In the genomic region with DNA sequence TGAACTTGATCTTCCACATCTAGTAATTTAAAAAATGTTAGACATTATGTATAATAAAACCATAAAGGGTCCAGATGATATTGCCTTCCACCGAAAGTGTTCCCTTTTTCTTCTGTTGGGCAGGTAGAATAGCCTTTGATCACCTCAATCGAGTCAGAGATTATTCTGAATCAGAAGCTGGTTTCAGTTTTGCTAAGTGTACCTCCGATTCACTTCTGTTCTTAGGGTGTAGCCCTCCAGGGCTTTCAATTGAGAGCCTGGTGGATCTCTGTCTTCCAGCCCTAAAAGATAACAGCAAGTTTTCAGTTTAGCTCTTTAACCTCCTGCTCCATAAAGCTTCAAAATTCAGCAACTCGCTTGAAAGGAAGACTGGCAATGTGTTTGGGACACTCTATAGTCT, we compare ENCODE assay signal across 1 cellular context.
TF ChIP-seq lines count a peak whose summit lies in the region.

No MANE protein-coding gene starts in this region.

TF ChIP-seq in K562, 482 proteins besides CTCF, POLR2A, EP300 and RAD21 (continued from another document):
- TF ChIP-seq, protein P1, sequence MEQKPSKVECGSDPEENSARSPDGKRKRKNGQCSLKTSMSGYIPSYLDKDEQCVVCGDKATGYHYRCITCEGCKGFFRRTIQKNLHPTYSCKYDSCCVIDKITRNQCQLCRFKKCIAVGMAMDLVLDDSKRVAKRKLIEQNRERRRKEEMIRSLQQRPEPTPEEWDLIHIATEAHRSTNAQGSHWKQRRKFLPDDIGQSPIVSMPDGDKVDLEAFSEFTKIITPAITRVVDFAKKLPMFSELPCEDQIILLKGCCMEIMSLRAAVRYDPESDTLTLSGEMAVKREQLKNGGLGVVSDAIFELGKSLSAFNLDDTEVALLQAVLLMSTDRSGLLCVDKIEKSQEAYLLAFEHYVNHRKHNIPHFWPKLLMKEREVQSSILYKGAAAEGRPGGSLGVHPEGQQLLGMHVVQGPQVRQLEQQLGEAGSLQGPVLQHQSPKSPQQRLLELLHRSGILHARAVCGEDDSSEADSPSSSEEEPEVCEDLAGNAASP (IDR thresholded peaks at IDR 0.05), result no peak
- TF ChIP-seq, protein P2, sequence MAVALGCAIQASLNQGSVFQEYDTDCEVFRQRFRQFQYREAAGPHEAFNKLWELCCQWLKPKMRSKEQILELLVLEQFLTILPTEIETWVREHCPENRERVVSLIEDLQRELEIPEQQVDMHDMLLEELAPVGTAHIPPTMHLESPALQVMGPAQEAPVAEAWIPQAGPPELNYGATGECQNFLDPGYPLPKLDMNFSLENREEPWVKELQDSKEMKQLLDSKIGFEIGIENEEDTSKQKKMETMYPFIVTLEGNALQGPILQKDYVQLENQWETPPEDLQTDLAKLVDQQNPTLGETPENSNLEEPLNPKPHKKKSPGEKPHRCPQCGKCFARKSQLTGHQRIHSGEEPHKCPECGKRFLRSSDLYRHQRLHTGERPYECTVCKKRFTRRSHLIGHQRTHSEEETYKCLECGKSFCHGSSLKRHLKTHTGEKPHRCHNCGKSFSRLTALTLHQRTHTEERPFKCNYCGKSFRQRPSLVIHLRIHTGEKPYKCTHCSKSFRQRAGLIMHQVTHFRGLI (CRISPR knock-in tag; IDR thresholded peaks at IDR 0.05), result no peak
- TF ChIP-seq ZNF212 (CRISPR knock-in tag; IDR thresholded peaks at IDR 0.05), result no peak
- TF ChIP-seq ZNF589 (CRISPR knock-in tag; IDR thresholded peaks at IDR 0.05; ENCODE audit: low read depth), result no peak
- TF ChIP-seq, protein P3, sequence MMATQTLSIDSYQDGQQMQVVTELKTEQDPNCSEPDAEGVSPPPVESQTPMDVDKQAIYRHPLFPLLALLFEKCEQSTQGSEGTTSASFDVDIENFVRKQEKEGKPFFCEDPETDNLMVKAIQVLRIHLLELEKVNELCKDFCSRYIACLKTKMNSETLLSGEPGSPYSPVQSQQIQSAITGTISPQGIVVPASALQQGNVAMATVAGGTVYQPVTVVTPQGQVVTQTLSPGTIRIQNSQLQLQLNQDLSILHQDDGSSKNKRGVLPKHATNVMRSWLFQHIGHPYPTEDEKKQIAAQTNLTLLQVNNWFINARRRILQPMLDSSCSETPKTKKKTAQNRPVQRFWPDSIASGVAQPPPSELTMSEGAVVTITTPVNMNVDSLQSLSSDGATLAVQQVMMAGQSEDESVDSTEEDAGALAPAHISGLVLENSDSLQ (IDR thresholded peaks at IDR 0.05), result no peak
- no peak for TF ChIP-seq ZZZ3 (IDR thresholded peaks at IDR 0.05)
- TF ChIP-seq ZNF780A (CRISPR knock-in tag; IDR thresholded peaks at IDR 0.05), result no peak
- no peak for TF ChIP-seq ZC3H11A (IDR thresholded peaks at IDR 0.05; ENCODE audit: low read depth, low read length)
- TF ChIP-seq PHTF2 (CRISPR knock-in tag; IDR thresholded peaks at IDR 0.05), result no peak
- TF ChIP-seq SETDB1 (IDR thresholded peaks at IDR 0.05; ENCODE audit: low read length), result no peak
- TF ChIP-seq IFI16 (CRISPR knock-in tag; IDR thresholded peaks at IDR 0.05), result no peak
- no peak for TF ChIP-seq NR4A1 (CRISPR knock-in tag; IDR thresholded peaks at IDR 0.05)
- no peak for TF ChIP-seq NR4A1 (tag; IDR thresholded peaks at IDR 0.05)
- no peak for TF ChIP-seq PPARD (CRISPR knock-in tag; IDR thresholded peaks at IDR 0.05)
- TF ChIP-seq, protein P4, sequence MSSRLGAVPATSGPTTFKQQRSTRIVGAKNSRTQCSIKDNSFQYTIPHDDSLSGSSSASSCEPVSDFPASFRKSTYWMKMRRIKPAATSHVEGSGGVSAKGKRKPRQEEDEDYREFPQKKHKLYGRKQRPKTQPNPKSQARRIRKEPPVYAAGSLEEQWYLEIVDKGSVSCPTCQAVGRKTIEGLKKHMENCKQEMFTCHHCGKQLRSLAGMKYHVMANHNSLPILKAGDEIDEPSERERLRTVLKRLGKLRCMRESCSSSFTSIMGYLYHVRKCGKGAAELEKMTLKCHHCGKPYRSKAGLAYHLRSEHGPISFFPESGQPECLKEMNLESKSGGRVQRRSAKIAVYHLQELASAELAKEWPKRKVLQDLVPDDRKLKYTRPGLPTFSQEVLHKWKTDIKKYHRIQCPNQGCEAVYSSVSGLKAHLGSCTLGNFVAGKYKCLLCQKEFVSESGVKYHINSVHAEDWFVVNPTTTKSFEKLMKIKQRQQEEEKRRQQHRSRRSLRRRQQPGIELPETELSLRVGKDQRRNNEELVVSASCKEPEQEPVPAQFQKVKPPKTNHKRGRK (tag; IDR thresholded peaks at IDR 0.05), result no peak
- no peak for TF ChIP-seq SREBF1 (IDR thresholded peaks at IDR 0.05; ENCODE audit: borderline replicate concordance, low read depth, low read length)
- no peak for TF ChIP-seq PML (IDR thresholded peaks at IDR 0.05; ENCODE audit: low read length)
